In the genomic region with DNA sequence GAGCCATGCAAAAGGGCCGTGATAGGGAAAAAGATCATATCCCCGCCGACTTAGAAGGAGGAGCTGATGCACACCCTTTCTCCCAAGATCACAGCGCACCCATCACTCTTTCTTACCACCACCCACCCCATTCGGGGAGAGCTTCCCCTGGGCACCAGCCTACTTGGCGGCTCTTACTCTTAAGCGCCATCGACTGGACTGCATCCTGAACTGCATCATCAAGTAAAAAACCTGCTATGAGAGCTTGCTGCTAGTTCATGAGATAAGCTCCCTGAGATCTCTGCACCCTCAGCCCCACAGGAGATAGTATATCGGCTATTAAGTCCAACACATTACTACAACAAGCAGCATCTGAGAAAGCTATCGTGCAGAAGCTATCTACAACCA, we compare ENCODE assay signal across 23 cellular contexts.
"Had no signal": no experiment of that assay in that cellular context is flagged by ENCODE, and none has a peak within 500 bp of the region (broad histone marks: within the 10 kb centered on the region; RNA-seq: fewer than 3 reads in every experiment).

No MANE protein-coding gene starts in this region.

- H3K27me3 Mint-ChIP-seq: activated CD4-positive, alpha-beta T cell treated with anti-CD3 and anti-CD28 coated beads, Interleukin-2, amount 10 ng/mL, durations not matched to agents 7 days and 5 days; activated naive CD4-positive, alpha-beta T cell treated with anti-CD3 and anti-CD28 coated beads, Interleukin-2, amount 10 ng/mL, durations not matched to agents 7 days and 5 days had no signal

- H3K4me3 ChIP-seq: adrenal gland, SJSA1 had no signal

- H3K27ac ChIP-seq: adrenal gland, KMS-11, SJSA1 had no signal

- H3K4me3 Mint-ChIP-seq: activated CD4-positive, alpha-beta memory T cell treated with anti-CD3 and anti-CD28 coated beads, Interleukin-2, amount 10 ng/mL, durations not matched to agents 7 days and 5 days; activated CD4-positive, alpha-beta T cell treated with anti-CD3 and anti-CD28 coated beads, Interleukin-2, amount 10 ng/mL, durations not matched to agents 7 days and 5 days; activated naive CD4-positive, alpha-beta T cell treated with anti-CD3 and anti-CD28 coated beads, Interleukin-2, amount 10 ng/mL, durations not matched to agents 7 days and 5 days; activated naive CD8-positive, alpha-beta T cell treated with anti-CD3 and anti-CD28 coated beads, Interleukin-2, amount 10 ng/mL, durations not matched to agents 7 days and 5 days; activated T-cell treated with anti-CD3 and anti-CD28 coated beads, Interleukin-2, amount 50 U/mL, for 72 hours; T-helper 1 cell treated with Interleukin-12 subunit alpha and Interleukin-12 subunit beta and Interleukin-4 antibody, amounts not matched to agents 30 μg/mL and 1 μg/mL, for 36 hours had no signal

- H3K27me3 ChIP-seq: adrenal gland, SJSA1 had no signal

- H3K4me1 Mint-ChIP-seq: activated CD4-positive, alpha-beta memory T cell treated with anti-CD3 and anti-CD28 coated beads, Interleukin-2, amount 10 ng/mL, durations not matched to agents 7 days and 5 days; activated CD4-positive, alpha-beta T cell treated with anti-CD3 and anti-CD28 coated beads, Interleukin-2, amount 10 ng/mL, durations not matched to agents 7 days and 5 days; activated naive CD4-positive, alpha-beta T cell treated with anti-CD3 and anti-CD28 coated beads, Interleukin-2, amount 10 ng/mL, durations not matched to agents 7 days and 5 days; activated naive CD8-positive, alpha-beta T cell treated with anti-CD3 and anti-CD28 coated beads, Interleukin-2, amount 10 ng/mL, durations not matched to agents 7 days and 5 days had no signal

- H3K9ac ChIP-seq: KMS-11 had no signal

- H3K27ac Mint-ChIP-seq: activated CD4-positive, alpha-beta memory T cell treated with anti-CD3 and anti-CD28 coated beads, Interleukin-2, amount 10 ng/mL, durations not matched to agents 7 days and 5 days; activated CD4-positive, alpha-beta T cell treated with anti-CD3 and anti-CD28 coated beads, Interleukin-2, amount 10 ng/mL, durations not matched to agents 7 days and 5 days; activated naive CD4-positive, alpha-beta T cell treated with anti-CD3 and anti-CD28 coated beads, Interleukin-2, amount 10 ng/mL, durations not matched to agents 7 days and 5 days; activated naive CD8-positive, alpha-beta T cell treated with anti-CD3 and anti-CD28 coated beads, Interleukin-2, amount 10 ng/mL, durations not matched to agents 7 days and 5 days; activated T-cell treated with anti-CD3 and anti-CD28 coated beads, Interleukin-2, amount 50 U/mL, for 72 hours; activated T-helper 2 cell treated with anti-CD3 and anti-CD28 coated beads, Interferon-gamma antibody, Interleukin-2, Interleukin-4, amounts not matched to agents 10 μg/mL and 5 μg/mL and 100 μg/mL, durations not matched to agents 14 hours and 24 hours and 36 hours; T-helper 1 cell treated with Interleukin-12 subunit alpha and Interleukin-12 subunit beta and Interleukin-4 antibody, amounts not matched to agents 30 μg/mL and 1 μg/mL, for 36 hours had no signal

- H3K36me3 ChIP-seq: adrenal gland, SJSA1 had no signal

- ATAC-seq: activated T-cell treated with anti-CD3 and anti-CD28 coated beads, Interleukin-2, amount 50 U/mL, for 72 hours; PC-3 had no signal

- H3K4me1 ChIP-seq: adrenal gland, SJSA1 had no signal

- H3K4me2 ChIP-seq: KMS-11 had no signal

- DNase-seq: activated CD4-positive, alpha-beta memory T cell treated with anti-CD3 and anti-CD28 coated beads, Interleukin-2, amount 10 ng/mL, durations not matched to agents 7 days and 5 days; activated CD4-positive, alpha-beta T cell treated with anti-CD3 and anti-CD28 coated beads, Interleukin-2, amount 10 ng/mL, durations not matched to agents 7 days and 5 days; activated CD4-positive, CD25-positive, alpha-beta regulatory T cell; activated CD8-positive, alpha-beta memory T cell treated with anti-CD3 and anti-CD28 coated beads, Interleukin-2, amount 50 U/mL, for 4 hours; activated gamma-delta T cell treated with Interleukin-2 at 50 U/mL for 16 hours; activated naive CD4-positive, alpha-beta T cell treated with anti-CD3 and anti-CD28 coated beads, Interleukin-2, amount 10 ng/mL, durations not matched to agents 7 days and 5 days; activated naive CD8-positive, alpha-beta T cell treated with anti-CD3 and anti-CD28 coated beads, Interleukin-2, amount 10 ng/mL, durations not matched to agents 7 days and 5 days; activated T-cell treated with anti-CD3 and anti-CD28 coated beads, Interleukin-2, amount 50 U/mL, for 72 hours; adrenal gland; anterior cingulate cortex; NCI-H1092; NCI-H1417; NCI-H1694; NCI-H2029 treated with DMSO at 0.1 percent for 48 hours; NCI-H510A treated with DMSO at 0.1 percent for 48 hours; NCI-H69; NK-92 treated with Interleukin-12 subunit alpha and Interleukin-12 subunit beta, amount 100 ng/mL, for 24 hours; PC-3; SHP77 had no signal

- H3K36me3 Mint-ChIP-seq: activated naive CD4-positive, alpha-beta T cell treated with anti-CD3 and anti-CD28 coated beads, Interleukin-2, amount 10 ng/mL, durations not matched to agents 7 days and 5 days; activated naive CD8-positive, alpha-beta T cell treated with anti-CD3 and anti-CD28 coated beads, Interleukin-2, amount 10 ng/mL, durations not matched to agents 7 days and 5 days had no signal

- H3K9me3 Mint-ChIP-seq: activated naive CD4-positive, alpha-beta T cell treated with anti-CD3 and anti-CD28 coated beads, Interleukin-2, amount 10 ng/mL, durations not matched to agents 7 days and 5 days; T-helper 1 cell treated with Interleukin-12 subunit alpha and Interleukin-12 subunit beta and Interleukin-4 antibody, amounts not matched to agents 30 μg/mL and 1 μg/mL, for 36 hours had no signal
